In genomic region chr6:17962436-17963031, GRCh38 we compare ENCODE assay signal across 8 cellular contexts. TPM values are rescaled to one million over a fixed set of nuclear protein-coding genes. Genes with fewer than 3 reads are reported as not detected.
A peak's percentile ranks its signal among the peaks of the same experiment; 100 is the strongest.
DNase-seq lines count a peak whose midpoint lies in the region; ATAC-seq and TF ChIP-seq lines count a peak whose summit lies in the region.

No MANE protein-coding gene starts in this region.

- H3K9me3 Mint-ChIP-seq in osteocyte (ENCODE audit: unreplicated experiment): no peaks in the 10 kb centered on the region

- no peak for TF ChIP-seq POLR2A in GM18505 (IDR thresholded peaks at IDR 0.05; ENCODE audit: borderline replicate concordance, extremely low read depth, insufficient read depth, insufficient read length)

- H3K27me3 Mint-ChIP-seq in osteocyte (ENCODE audit: unreplicated experiment): no peaks in the 10 kb centered on the region

- no peak overlapping the region for H3K4me3 Mint-ChIP-seq in osteocyte (ENCODE audit: unreplicated experiment)

- TF ChIP-seq CTCF in RWPE1 (conservative IDR thresholded peaks at IDR 0.05; ENCODE audit: low read depth) (no peak), osteocyte (IDR thresholded peaks at IDR 0.05) (no peak)

- POLR2A ChIA-PET in RWPE1 (lab: Yijun Ruan, JAX; ENCODE audit: low non-redundant PET): no interaction called here

- ATAC-seq in GM21717 (IDR thresholded peaks at IDR 0.05; ENCODE audit: unreplicated experiment) (no peak), GM18505 (IDR thresholded peaks at IDR 0.05; ENCODE audit: unreplicated experiment) (no peak)

- H3K36me3 Mint-ChIP-seq in osteocyte (ENCODE audit: unreplicated experiment): no peaks in the 10 kb centered on the region

- peaks cover 80% of the 10 kb centered on the region for H3K4me1 Mint-ChIP-seq in osteocyte (ENCODE audit: unreplicated experiment)

- H3K27ac Mint-ChIP-seq in osteocyte (ENCODE audit: unreplicated experiment): peak overlapping the region; percentile 78

- peak; percentile 94 for DNase-seq in ELR (ENCODE audit: low read depth)
- DNase-seq in RWPE1 (ENCODE audit: low spot score): peak; percentile 60
- DNase-seq in fibroblast of peridontal ligament (ENCODE audit: extremely low read depth): peak; percentile 87
- no peak for DNase-seq in osteocyte (ENCODE audit: extremely low spot score, unreplicated experiment)
- DNase-seq in putamen (ENCODE audit: low spot score): no peak
- no peak for DNase-seq in stimulated activated naive CD4-positive, alpha-beta T cell (lab: John Stamatoyannopoulos, UW)

- H3K27ac ChIP-seq in RWPE1: peak overlapping the region; percentile 66

- CTCF ChIA-PET in RWPE1 (lab: Yijun Ruan, JAX): interaction anchor here (0.6 kb wide), 1 partner anchor 526 kb away, joined by 3 read pairs; no protein-coding TSS in a partner anchor

RNA-seq across cellular contexts. Expression of gene KIF13A, which starts 24.9 kb away (rescaled TPM):
- total RNA-seq in osteocyte: 47.5 and 51.0 TPM in 2 replicates

Comparison
In these comparisons a context has a peak if more than half of its experiments do, and no peak if none do; other contexts are left out.
1. DNase-seq: peak in ELR (single experiment), RWPE1 (single experiment) and fibroblast of peridontal ligament (single experiment); none in osteocyte (single experiment), putamen (single experiment) and stimulated activated naive CD4-positive, alpha-beta T cell (0 of 6).